In the genomic region with DNA sequence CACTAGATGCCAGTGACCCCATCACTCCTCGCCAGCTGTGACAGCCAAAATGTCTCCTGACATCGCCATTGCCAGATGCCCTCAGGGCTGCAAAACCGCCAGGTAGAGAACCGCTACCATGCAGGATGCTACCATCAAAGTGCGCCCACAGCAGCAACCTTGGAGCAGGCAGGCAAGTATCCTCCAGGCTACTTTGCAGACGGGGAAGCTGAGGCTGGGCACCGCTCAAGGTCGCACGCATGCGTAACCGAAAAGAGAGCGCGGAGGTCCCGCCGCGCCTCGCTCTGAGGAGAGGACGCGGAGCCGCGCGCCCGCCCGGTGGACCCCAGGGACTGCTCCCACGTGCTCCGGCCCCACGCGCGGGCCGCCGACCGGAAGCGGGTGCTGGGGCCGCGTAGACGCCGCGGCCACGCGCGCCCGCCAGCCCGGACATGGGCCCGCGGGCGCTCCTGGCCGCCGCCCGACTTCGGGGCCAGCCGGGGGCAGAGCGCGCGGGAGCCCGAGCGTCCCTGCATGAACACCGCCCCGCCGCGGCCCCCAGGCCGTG, we compare ENCODE assay signal across 8 cellular contexts. TPM values are rescaled to one million over a fixed set of nuclear protein-coding genes. Genes with fewer than 3 reads are reported as not detected.
DNase-seq lines count a peak whose midpoint lies in the region; ATAC-seq, FAIRE-seq and TF ChIP-seq lines count a peak whose summit lies in the region.

Gene STS, plus strand, starts transcription at position 282 of the 547 bp plus-strand sequence. CDS start 105,488 bp downstream, outside the sequence.

- TF ChIP-seq RAD21 in H1 (IDR thresholded peaks at IDR 0.05 in 1 of 2, conservative IDR thresholded peaks at IDR 0.05 in 1 of 2; ENCODE audit: low read depth in 2 of 2, low read length in 2 of 2), result no peak

- no peak for TF ChIP-seq POLR2A in H1 (IDR thresholded peaks at IDR 0.05; ENCODE audit: control extremely low read depth in 1 of 2, low read depth in 2 of 2, low read length in 2 of 2)

- peaks cover 6% of the 10 kb centered on the region; the same call in 1 of the 2 replicates for H3K23me2 ChIP-seq in H1 (ENCODE audit: low read depth, low read length)

- no peak within 1 kb of the TSS for H2AK5ac ChIP-seq in H1 (ENCODE audit: low read depth, low read length)

- H3K79me1 ChIP-seq in H1 (ENCODE audit: low read depth, low read length), result no peaks in the 10 kb centered on the region

- H2BK20ac ChIP-seq in H1 (ENCODE audit: low read length), result no peak within 1 kb of the TSS

- peak within 1 kb of the TSS; percentile 87 for H4K5ac ChIP-seq in H1 (ENCODE audit: insufficient read length, low read depth, low read length)

- DNase-seq in G401 (ENCODE audit: low spot score) (peak; percentile 48), H1 (ENCODE audit: low read depth in 1 of 2, low spot score in 2 of 2) (peak in 1 of 2 experiments; percentile 49), OCI-M2 (lab: John Stamatoyannopoulos, UW; ENCODE audit: unreplicated experiment) (no peak)
- DNase-seq in activated CD4-positive, alpha-beta T cell treated with anti-CD3 and anti-CD28 coated beads, Interleukin-2, amount 50 U/mL, for 48 hours, result peak; percentile 17 to 28
- peak in 1 of 2 donors; percentile 56 for DNase-seq in stimulated activated effector memory CD8-positive, alpha-beta T cell treated with anti-CD3 and anti-CD28 coated beads, Interleukin-12 subunit alpha, Interleukin-12 subunit beta, amount 100 ng/mL, for 72 hours (ENCODE audit: low spot score in 2 of 2)

- H2BK15ac ChIP-seq in H1 (ENCODE audit: low read length), result no peak within 1 kb of the TSS

- peak within 1 kb of the TSS; percentile 85 for H3K27ac Mint-ChIP-seq in stimulated activated effector memory CD8-positive, alpha-beta T cell treated with anti-CD3 and anti-CD28 coated beads, Interleukin-12 subunit alpha, Interleukin-12 subunit beta, amount 100 ng/mL, for 72 hours

- H3K4me3 Mint-ChIP-seq in stimulated activated effector memory CD8-positive, alpha-beta T cell treated with anti-CD3 and anti-CD28 coated beads, Interleukin-12 subunit alpha, Interleukin-12 subunit beta, amount 100 ng/mL, for 72 hours, result peak within 1 kb of the TSS; percentile 71

- 8% methylated on average over 5 of the region's 61 CpGs; no CpG with 5 or more reads in 1 of the 2 experiments for WGBS in H1 (ENCODE audit: extremely low coverage in 1 of 2, insufficient coverage in 1 of 2, insufficient read length in 1 of 2, insufficient replicate concordance in 2 of 2, low coverage in 1 of 2, low lambda C conversion rate in 2 of 2, missing lambda C conversion rate in 1 of 2), 2 experiments

- H3K9me3 ChIP-seq in H1 (ENCODE audit: insufficient read depth in 2 of 2, low read depth in 1 of 2, low read length in 1 of 2), result no peaks in the 10 kb centered on the region
- H3K9me3 ChIP-seq in mononuclear cell (ENCODE audit: low read depth, low read length), result no peaks in the 10 kb centered on the region

- H2AFZ ChIP-seq in KMS-11 (ENCODE audit: low read depth) (peak within 1 kb of the TSS; percentile 90), H1 (ENCODE audit: low read length) (peak within 1 kb of the TSS; percentile 94)

- CTCF ChIA-PET in H1 (lab: Charles Lee; ENCODE audit: partially characterized antibody), result interaction anchor here (0.8 to 1.7 kb wide), 3 partner anchors 14 to 320 kb away, joined by 3 to 5 read pairs (median 4); no protein-coding TSS in a partner anchor

- H3K14ac ChIP-seq in H1 (ENCODE audit: insufficient read length), result no peak within 1 kb of the TSS

- H3K4me1 Mint-ChIP-seq in stimulated activated effector memory CD8-positive, alpha-beta T cell treated with anti-CD3 and anti-CD28 coated beads, Interleukin-12 subunit alpha, Interleukin-12 subunit beta, amount 100 ng/mL, for 72 hours, result peaks cover 7% of the 10 kb centered on the region

- TF ChIP-seq CTCF in KMS-11 (conservative IDR thresholded peaks at IDR 0.05; ENCODE audit: low read depth, low read length), result no peak
- no peak for TF ChIP-seq CTCF in H1 (IDR thresholded peaks at IDR 0.05; ENCODE audit: control extremely low read depth in 1 of 3, insufficient read depth in 1 of 3, low read depth in 1 of 3, low read length in 3 of 3)

- H3K36me3 Mint-ChIP-seq in stimulated activated effector memory CD8-positive, alpha-beta T cell treated with anti-CD3 and anti-CD28 coated beads, Interleukin-12 subunit alpha, Interleukin-12 subunit beta, amount 100 ng/mL, for 72 hours, result peaks cover 25% of the 10 kb centered on the region

- H3K9ac ChIP-seq in KMS-11 (peak within 1 kb of the TSS; percentile 76), H1 (replicated peaks in 1 of 4; ENCODE audit: extremely low read depth in 1 of 4, low read depth in 3 of 4, low read length in 3 of 4) (peak within 1 kb of the TSS; percentile 40 to 77 (median 58); a peak in 6 of 7 replicates)

- H3K4me2 ChIP-seq in KMS-11 (peak within 1 kb of the TSS; percentile 68), H1 (ENCODE audit: insufficient read depth in 1 of 2, low read depth in 2 of 2, low read length in 2 of 2) (peak within 1 kb of the TSS; percentile 79 to 87)

- peak within 1 kb of the TSS; percentile 69 for H3K4ac ChIP-seq in H1 (replicated peaks; ENCODE audit: insufficient read length, low read depth, low read length)

- ATAC-seq in GM21723 (IDR thresholded peaks at IDR 0.05; ENCODE audit: unreplicated experiment), result peak; percentile 45
- ATAC-seq in stimulated activated effector memory CD8-positive, alpha-beta T cell treated with anti-CD3 and anti-CD28 coated beads, Interleukin-12 subunit alpha, Interleukin-12 subunit beta, amount 100 ng/mL, for 72 hours, result peak; percentile 63

- no peak within 1 kb of the TSS for H2BK5ac ChIP-seq in H1 (ENCODE audit: low read depth, low read length)

- no peak within 1 kb of the TSS for H3K23ac ChIP-seq in H1 (ENCODE audit: insufficient read length)

- POLR2A ChIA-PET in H1 (lab: Charles Lee; ENCODE audit: partially characterized antibody), result interaction anchor here (0.7 kb wide), 1 partner anchor 20 kb away, joined by 3 read pairs; no protein-coding TSS in a partner anchor

- no peak within 1 kb of the TSS for H4K91ac ChIP-seq in H1 (replicated peaks; ENCODE audit: insufficient read length, low read length)

- H3K27ac ChIP-seq in KMS-11 (peak within 1 kb of the TSS; percentile 68), H1 (ENCODE audit: low read depth, low read length) (no peak within 1 kb of the TSS; the same call in 1 of the 2 replicates)

- no peaks in the 10 kb centered on the region for H3K9me3 Mint-ChIP-seq in stimulated activated effector memory CD8-positive, alpha-beta T cell treated with anti-CD3 and anti-CD28 coated beads, Interleukin-12 subunit alpha, Interleukin-12 subunit beta, amount 100 ng/mL, for 72 hours

- peak; percentile 50 for FAIRE-seq in H1 (lab: Jason Lieb, UNC)

- no peak for TF ChIP-seq EP300 in H1 (IDR thresholded peaks at IDR 0.05; ENCODE audit: borderline replicate concordance in 1 of 2, low read depth in 2 of 2, low read length in 2 of 2)

- H3K18ac ChIP-seq in H1 (ENCODE audit: extremely low read depth, low read length), result no peak within 1 kb of the TSS; the same call in 1 of the 2 replicates

- H3K36me3 ChIP-seq in KMS-11 (ENCODE audit: insufficient read depth), result no peaks in the 10 kb centered on the region
- no peaks in the 10 kb centered on the region for H3K36me3 ChIP-seq in H1 (ENCODE audit: control insufficient read depth in 2 of 4, insufficient read depth in 4 of 4, low read length in 3 of 4)

- no peaks in the 10 kb centered on the region for H3K27me3 ChIP-seq in KMS-11 (ENCODE audit: insufficient read depth, low read depth)
- H3K27me3 ChIP-seq in H1 (replicated peaks in 1 of 4; ENCODE audit: control insufficient read depth in 3 of 4, extremely low read depth in 1 of 4, insufficient read depth in 3 of 4, low read length in 3 of 4), result no peaks in the 10 kb centered on the region
- H3K27me3 ChIP-seq in mononuclear cell (ENCODE audit: insufficient read depth, low read length), result no peaks in the 10 kb centered on the region

- no peak within 1 kb of the TSS for H3K56ac ChIP-seq in H1 (replicated peaks; ENCODE audit: insufficient read length, low read depth, low read length)

- no peak within 1 kb of the TSS for H3K4me3 ChIP-seq in KMS-11 (IDR thresholded peaks at IDR 0.05; ENCODE audit: insufficient read depth, low read depth, low read length)
- H3K4me3 ChIP-seq in H1 (ENCODE audit: extremely low read depth in 1 of 4, insufficient read depth in 2 of 4, low read depth in 3 of 4, low read length in 4 of 4), result peak within 1 kb of the TSS; percentile 69 to 86 (median 76)
- peak within 1 kb of the TSS; percentile 91 for H3K4me3 ChIP-seq in mononuclear cell (ENCODE audit: low read length)

- no peak within 1 kb of the TSS for H2BK12ac ChIP-seq in H1 (ENCODE audit: low read depth, low read length)

- H4K20me1 ChIP-seq in KMS-11 (ENCODE audit: insufficient read depth) (no peaks in the 10 kb centered on the region), H1 (replicated peaks in 1 of 2; ENCODE audit: control insufficient read depth in 1 of 2, insufficient read depth in 2 of 2, low read length in 2 of 2) (no peaks in the 10 kb centered on the region)

- H2BK120ac ChIP-seq in H1 (replicated peaks; ENCODE audit: low read depth, low read length), result no peak within 1 kb of the TSS

- H4K8ac ChIP-seq in H1 (ENCODE audit: extremely low read depth, insufficient read depth, low read length), result no peak within 1 kb of the TSS; the same call in 1 of the 2 replicates

- in situ Hi-C loops in G401 (cut with HindIII; ENCODE audit: low sequenced_read_pairs), result no loop called here

- H3K4me1 ChIP-seq in KMS-11 (ENCODE audit: low read depth, poor library complexity, severe bottlenecking) (no peaks in the 10 kb centered on the region), H1 (replicated peaks in 1 of 4; ENCODE audit: control insufficient read depth in 3 of 4, insufficient read depth in 4 of 4, low read length in 3 of 4) (peaks cover 0 to 4% (median 0%) of the 10 kb centered on the region in 4 experiments; a peak in 2 of 7 replicates), mononuclear cell (ENCODE audit: insufficient read depth, low read length) (peaks cover 22% of the 10 kb centered on the region)

- H3K79me2 ChIP-seq in KMS-11 (ENCODE audit: insufficient read depth, low read depth) (peaks cover 14% of the 10 kb centered on the region; the same call in 1 of the 2 replicates), H1 (ENCODE audit: control insufficient read depth in 1 of 2, insufficient read depth in 2 of 2, low read length in 2 of 2) (peaks cover 0 to 3% of the 10 kb centered on the region in 2 experiments; a peak in 1 of 4 replicates)

TF ChIP-seq in H1, 55 proteins besides CTCF, POLR2A, EP300 and RAD21 (continues in another document):
- no peak for TF ChIP-seq SIX5 (IDR thresholded peaks at IDR 0.05; ENCODE audit: low read depth, low read length)

RNA-seq across cellular contexts. Expression of gene STS, which starts in this region (rescaled TPM):
- total RNA-seq in G401 (2014; rRNA removed; shearing (Covaris generic)), result 0.80 and 0.95 TPM in 2 replicates
- total RNA-seq in H1 (2021; fragmentation: NEBNext Ultra II Directional; extraction: Animal tissue kit (Norgen Biotek cat#: 25700)), result 1.4 and 1.5 TPM in 2 replicates
- polyA plus RNA-seq in H1 (2011; rRNA removed), result 0.39 and 0.67 TPM in 2 replicates
- polyA plus RNA-seq in H1 (2011; cell fraction: cytosol; rRNA removed), result 0.39 TPM
- 1.4 TPM for polyA plus RNA-seq in H1 (2011; cell fraction: nucleus; rRNA removed)
- 0.74 to 1.3 TPM (median 0.95 TPM) in 4 replicates for polyA plus RNA-seq in H1 (2012, experiment 1 of 2)
- polyA plus RNA-seq in H1 (2012, experiment 2 of 2), result 0.12 TPM
- polyA plus RNA-seq in H1 (2013, experiment 1 of 2), result 1.3 TPM
- 1.3 TPM for polyA plus RNA-seq in H1 (2013, experiment 2 of 2)
- polyA minus RNA-seq in H1 (2011; rRNA and poly(A)+ RNA removed), result 2.3 and 3.1 TPM in 2 replicates
- polyA minus RNA-seq in H1 (2011; cell fraction: cytosol; rRNA and poly(A)+ RNA removed), result 0.59 TPM
- 5.3 TPM for polyA minus RNA-seq in H1 (2011; cell fraction: nucleus; rRNA and poly(A)+ RNA removed)
- 3.3 TPM for total RNA-seq in mononuclear cell

Comparison
In these comparisons a context has a peak if more than half of its experiments do, and no peak if none do; other contexts are left out.
1. Peak in DNase-seq in G401; RNA of the gene not detected or under 1 TPM.